Comparison of ENCODE assay signal across 1 cellular context in the genomic region with DNA sequence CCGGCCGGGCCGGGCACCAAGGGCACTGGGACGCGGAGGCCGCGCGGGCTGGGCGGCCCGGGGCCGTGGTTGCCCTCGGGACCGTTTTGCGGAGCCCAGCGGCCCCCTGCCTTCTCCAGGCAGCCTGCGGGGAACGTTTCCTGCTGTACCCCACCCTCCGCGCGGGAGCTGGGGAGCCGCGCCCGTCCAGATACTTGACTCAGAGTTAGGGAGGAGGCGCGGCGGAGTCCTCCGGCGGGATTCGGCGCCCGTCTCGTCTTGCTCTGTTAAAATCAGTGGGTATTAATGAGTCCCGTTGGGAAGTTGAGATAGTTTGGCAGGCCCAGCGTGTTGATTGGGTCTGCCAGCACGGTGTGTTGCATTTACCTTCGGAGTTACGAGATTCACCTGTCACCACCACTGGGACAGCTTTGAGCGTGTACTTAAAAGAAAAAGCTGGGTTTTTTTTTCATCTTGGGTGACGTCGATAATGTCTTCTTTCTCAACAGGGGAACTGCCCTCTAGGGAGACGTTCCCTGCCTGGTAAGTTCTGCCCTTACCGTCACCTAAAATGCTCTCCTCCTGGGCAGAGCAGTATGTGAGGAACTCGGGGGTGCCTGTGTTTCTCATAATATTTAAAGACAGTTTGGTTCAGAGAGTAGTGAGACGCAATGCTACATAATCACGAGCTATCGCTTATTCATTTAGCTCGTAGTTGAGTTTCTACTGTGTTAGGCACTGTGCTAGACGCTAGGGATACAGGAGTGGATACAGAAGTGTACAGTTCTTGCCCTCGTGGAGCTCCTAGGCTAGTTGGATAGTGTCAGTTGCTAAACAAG.
TF ChIP-seq lines count a peak whose summit lies in the region.

No MANE protein-coding gene starts in this region.

TF ChIP-seq in K562, 482 proteins besides CTCF, POLR2A, EP300 and RAD21:
- peak; percentile 7; the same call in 1 of the 2 replicates for TF ChIP-seq POLR2G (IDR thresholded peaks at IDR 0.05; ENCODE audit: low read depth, low read length)
- TF ChIP-seq, protein P1, sequence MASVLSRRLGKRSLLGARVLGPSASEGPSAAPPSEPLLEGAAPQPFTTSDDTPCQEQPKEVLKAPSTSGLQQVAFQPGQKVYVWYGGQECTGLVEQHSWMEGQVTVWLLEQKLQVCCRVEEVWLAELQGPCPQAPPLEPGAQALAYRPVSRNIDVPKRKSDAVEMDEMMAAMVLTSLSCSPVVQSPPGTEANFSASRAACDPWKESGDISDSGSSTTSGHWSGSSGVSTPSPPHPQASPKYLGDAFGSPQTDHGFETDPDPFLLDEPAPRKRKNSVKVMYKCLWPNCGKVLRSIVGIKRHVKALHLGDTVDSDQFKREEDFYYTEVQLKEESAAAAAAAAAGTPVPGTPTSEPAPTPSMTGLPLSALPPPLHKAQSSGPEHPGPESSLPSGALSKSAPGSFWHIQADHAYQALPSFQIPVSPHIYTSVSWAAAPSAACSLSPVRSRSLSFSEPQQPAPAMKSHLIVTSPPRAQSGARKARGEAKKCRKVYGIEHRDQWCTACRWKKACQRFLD (CRISPR knock-in tag; IDR thresholded peaks at IDR 0.05): no peak
- TF ChIP-seq CAMTA2 (CRISPR knock-in tag; conservative IDR thresholded peaks at IDR 0.05): 0 out of 2 replicates have a peak, but pooled peaks have one; percentile 4
- 0 out of 2 replicates have a peak, but pooled peaks have one; percentile 8 for TF ChIP-seq CTBP1 (IDR thresholded peaks at IDR 0.05; ENCODE audit: borderline replicate concordance)
- no peak for TF ChIP-seq ZNF347 (CRISPR knock-in tag; IDR thresholded peaks at IDR 0.05; ENCODE audit: low read depth)
- TF ChIP-seq SREBF2 (CRISPR knock-in tag; IDR thresholded peaks at IDR 0.05): no peak
- 0 out of 2 replicates have a peak, but pooled peaks have one; percentile 6 for TF ChIP-seq GATAD2B (IDR thresholded peaks at IDR 0.05; ENCODE audit: borderline replicate concordance)
- no peak for TF ChIP-seq ZFP30 (CRISPR knock-in tag; IDR thresholded peaks at IDR 0.05; ENCODE audit: borderline replicate concordance)
- peak; percentile 87 for TF ChIP-seq RBBP5 (IDR thresholded peaks at IDR 0.05; ENCODE audit: borderline replicate concordance, insufficient read depth, low read length, poor library complexity, severe bottlenecking)
- TF ChIP-seq, protein P2, sequence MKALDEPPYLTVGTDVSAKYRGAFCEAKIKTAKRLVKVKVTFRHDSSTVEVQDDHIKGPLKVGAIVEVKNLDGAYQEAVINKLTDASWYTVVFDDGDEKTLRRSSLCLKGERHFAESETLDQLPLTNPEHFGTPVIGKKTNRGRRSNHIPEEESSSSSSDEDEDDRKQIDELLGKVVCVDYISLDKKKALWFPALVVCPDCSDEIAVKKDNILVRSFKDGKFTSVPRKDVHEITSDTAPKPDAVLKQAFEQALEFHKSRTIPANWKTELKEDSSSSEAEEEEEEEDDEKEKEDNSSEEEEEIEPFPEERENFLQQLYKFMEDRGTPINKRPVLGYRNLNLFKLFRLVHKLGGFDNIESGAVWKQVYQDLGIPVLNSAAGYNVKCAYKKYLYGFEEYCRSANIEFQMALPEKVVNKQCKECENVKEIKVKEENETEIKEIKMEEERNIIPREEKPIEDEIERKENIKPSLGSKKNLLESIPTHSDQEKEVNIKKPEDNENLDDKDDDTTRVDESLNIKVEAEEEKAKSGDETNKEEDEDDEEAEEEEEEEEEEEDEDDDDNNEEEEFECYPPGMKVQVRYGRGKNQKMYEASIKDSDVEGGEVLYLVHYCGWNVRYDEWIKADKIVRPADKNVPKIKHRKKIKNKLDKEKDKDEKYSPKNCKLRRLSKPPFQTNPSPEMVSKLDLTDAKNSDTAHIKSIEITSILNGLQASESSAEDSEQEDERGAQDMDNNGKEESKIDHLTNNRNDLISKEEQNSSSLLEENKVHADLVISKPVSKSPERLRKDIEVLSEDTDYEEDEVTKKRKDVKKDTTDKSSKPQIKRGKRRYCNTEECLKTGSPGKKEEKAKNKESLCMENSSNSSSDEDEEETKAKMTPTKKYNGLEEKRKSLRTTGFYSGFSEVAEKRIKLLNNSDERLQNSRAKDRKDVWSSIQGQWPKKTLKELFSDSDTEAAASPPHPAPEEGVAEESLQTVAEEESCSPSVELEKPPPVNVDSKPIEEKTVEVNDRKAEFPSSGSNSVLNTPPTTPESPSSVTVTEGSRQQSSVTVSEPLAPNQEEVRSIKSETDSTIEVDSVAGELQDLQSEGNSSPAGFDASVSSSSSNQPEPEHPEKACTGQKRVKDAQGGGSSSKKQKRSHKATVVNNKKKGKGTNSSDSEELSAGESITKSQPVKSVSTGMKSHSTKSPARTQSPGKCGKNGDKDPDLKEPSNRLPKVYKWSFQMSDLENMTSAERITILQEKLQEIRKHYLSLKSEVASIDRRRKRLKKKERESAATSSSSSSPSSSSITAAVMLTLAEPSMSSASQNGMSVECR (CRISPR knock-in tag; IDR thresholded peaks at IDR 0.05): 0 out of 2 replicates have a peak, but pooled peaks have one; percentile 25
- no peak for TF ChIP-seq ZNF184 (CRISPR knock-in tag; IDR thresholded peaks at IDR 0.05)
- no peak for TF ChIP-seq BMI1 (IDR thresholded peaks at IDR 0.05; ENCODE audit: low read length)
- TF ChIP-seq, protein P3, sequence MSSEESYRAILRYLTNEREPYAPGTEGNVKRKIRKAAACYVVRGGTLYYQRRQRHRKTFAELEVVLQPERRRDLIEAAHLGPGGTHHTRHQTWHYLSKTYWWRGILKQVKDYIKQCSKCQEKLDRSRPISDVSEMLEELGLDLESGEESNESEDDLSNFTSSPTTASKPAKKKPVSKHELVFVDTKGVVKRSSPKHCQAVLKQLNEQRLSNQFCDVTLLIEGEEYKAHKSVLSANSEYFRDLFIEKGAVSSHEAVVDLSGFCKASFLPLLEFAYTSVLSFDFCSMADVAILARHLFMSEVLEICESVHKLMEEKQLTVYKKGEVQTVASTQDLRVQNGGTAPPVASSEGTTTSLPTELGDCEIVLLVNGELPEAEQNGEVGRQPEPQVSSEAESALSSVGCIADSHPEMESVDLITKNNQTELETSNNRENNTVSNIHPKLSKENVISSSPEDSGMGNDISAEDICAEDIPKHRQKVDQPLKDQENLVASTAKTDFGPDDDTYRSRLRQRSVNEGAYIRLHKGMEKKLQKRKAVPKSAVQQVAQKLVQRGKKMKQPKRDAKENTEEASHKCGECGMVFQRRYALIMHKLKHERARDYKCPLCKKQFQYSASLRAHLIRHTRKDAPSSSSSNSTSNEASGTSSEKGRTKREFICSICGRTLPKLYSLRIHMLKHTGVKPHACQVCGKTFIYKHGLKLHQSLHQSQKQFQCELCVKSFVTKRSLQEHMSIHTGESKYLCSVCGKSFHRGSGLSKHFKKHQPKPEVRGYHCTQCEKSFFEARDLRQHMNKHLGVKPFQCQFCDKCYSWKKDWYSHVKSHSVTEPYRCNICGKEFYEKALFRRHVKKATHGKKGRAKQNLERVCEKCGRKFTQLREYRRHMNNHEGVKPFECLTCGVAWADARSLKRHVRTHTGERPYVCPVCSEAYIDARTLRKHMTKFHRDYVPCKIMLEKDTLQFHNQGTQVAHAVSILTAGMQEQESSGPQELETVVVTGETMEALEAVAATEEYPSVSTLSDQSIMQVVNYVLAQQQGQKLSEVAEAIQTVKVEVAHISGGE (CRISPR knock-in tag; IDR thresholded peaks at IDR 0.05): peak; percentile 6 to 95 (median 72); a peak in 3 of 6 replicates
- TF ChIP-seq GABPA (tag; conservative IDR thresholded peaks at IDR 0.05; ENCODE audit: low read depth): peak; percentile 92
- TF ChIP-seq, protein P4, sequence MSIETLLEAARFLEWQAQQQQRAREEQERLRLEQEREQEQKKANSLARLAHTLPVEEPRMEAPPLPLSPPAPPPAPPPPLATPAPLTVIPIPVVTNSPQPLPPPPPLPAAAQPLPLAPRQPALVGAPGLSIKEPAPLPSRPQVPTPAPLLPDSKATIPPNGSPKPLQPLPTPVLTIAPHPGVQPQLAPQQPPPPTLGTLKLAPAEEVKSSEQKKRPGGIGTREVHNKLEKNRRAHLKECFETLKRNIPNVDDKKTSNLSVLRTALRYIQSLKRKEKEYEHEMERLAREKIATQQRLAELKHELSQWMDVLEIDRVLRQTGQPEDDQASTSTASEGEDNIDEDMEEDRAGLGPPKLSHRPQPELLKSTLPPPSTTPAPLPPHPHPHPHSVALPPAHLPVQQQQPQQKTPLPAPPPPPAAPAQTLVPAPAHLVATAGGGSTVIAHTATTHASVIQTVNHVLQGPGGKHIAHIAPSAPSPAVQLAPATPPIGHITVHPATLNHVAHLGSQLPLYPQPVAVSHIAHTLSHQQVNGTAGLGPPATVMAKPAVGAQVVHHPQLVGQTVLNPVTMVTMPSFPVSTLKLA (conservative IDR thresholded peaks at IDR 0.05): 0 out of 4 replicates have a peak, but pooled peaks of 1 of the 2 experiments have one; percentile 22
- peak; percentile 72 for TF ChIP-seq RBFOX2 (IDR thresholded peaks at IDR 0.05; ENCODE audit: low read depth, low read length)
